Comparison of ENCODE assay signal across 8 cellular contexts in genomic region chr1:153991151-153991472, GRCh38. TPM values are rescaled to one million over a fixed set of nuclear protein-coding genes. Genes with fewer than 3 reads are reported as not detected.
A peak's percentile ranks its signal among the peaks of the same experiment; 100 is the strongest.
DNase-seq lines count a peak whose midpoint lies in the region; ATAC-seq, FAIRE-seq and TF ChIP-seq lines count a peak whose summit lies in the region.

No MANE protein-coding gene starts in this region.

- no peak for TF ChIP-seq POLR2A in erythroblast (IDR thresholded peaks at IDR 0.05; ENCODE audit: low read length)
- no peak for TF ChIP-seq POLR2A in GM12892 (IDR thresholded peaks at IDR 0.05; ENCODE audit: low read depth, low read length)

- POLR2A ChIA-PET in HEK293 (lab: Yijun Ruan, JAX) = interaction anchor here (0.6 to 6.3 kb wide), 29 partner anchors 8 to 485 kb away, joined by 3 to 114 read pairs (median 7); partner anchors contain the start of genes ATP8B2, CHTOP, CREB3L4 and CRTC2

- no peak for TF ChIP-seq CTCF in HEK293 (tag by site-specific recombination; IDR thresholded peaks at IDR 0.05)
- TF ChIP-seq CTCF in D721Med (IDR thresholded peaks at IDR 0.05; ENCODE audit: insufficient read depth, missing control alignments) = no peak

- H3K27me3 ChIP-seq in iPS DF 6.9 (ENCODE audit: control insufficient read depth, insufficient read depth, low read length) (no peaks in the 10 kb centered on the region), small intestine (ENCODE audit: control insufficient read depth in 2 of 2, insufficient read depth in 2 of 2, low read length in 2 of 2) (no peaks in the 10 kb centered on the region)

- no peaks in the 10 kb centered on the region for H3K9me3 Mint-ChIP-seq in activated T-helper 17 cell treated with anti-CD3 and anti-CD28 coated beads, Interleukin-2, amount 50 U/mL, for 72 hours

- H3K27ac Mint-ChIP-seq in activated T-helper 17 cell treated with anti-CD3 and anti-CD28 coated beads, Interleukin-2, amount 50 U/mL, for 72 hours = peak overlapping the region; percentile 94

- H3K36me3 ChIP-seq in HEK293 (ENCODE audit: control insufficient read depth in 2 of 2, insufficient read depth in 1 of 2, low read length in 2 of 2) (peaks cover 34 to 45% of the 10 kb centered on the region in 2 experiments), iPS DF 6.9 (ENCODE audit: control insufficient read depth, insufficient read depth, low read length) (peaks cover 17% of the 10 kb centered on the region; the same call in 1 of the 2 replicates), small intestine (ENCODE audit: control insufficient read depth in 2 of 2, insufficient read depth in 2 of 2, low read length in 2 of 2) (peaks cover 0 to 11% of the 10 kb centered on the region in 2 donors)

- H3K4me3 ChIP-seq in HEK293 (ENCODE audit: low read depth, low read length) (peak overlapping the region; percentile 93), iPS DF 6.9 (ENCODE audit: low read length) (peak overlapping the region; percentile 84), small intestine (ENCODE audit: low read depth in 1 of 2, low read length in 2 of 2) (peak overlapping the region; percentile 81 to 86)

- H3K27me3 Mint-ChIP-seq in activated T-helper 17 cell treated with anti-CD3 and anti-CD28 coated beads, Interleukin-2, amount 50 U/mL, for 72 hours = no peaks in the 10 kb centered on the region

- H3K4me1 ChIP-seq in HEK293 (ENCODE audit: control insufficient read depth, insufficient read depth, low read length) (peaks cover 2% of the 10 kb centered on the region; the same call in 1 of the 2 replicates), iPS DF 6.9 (ENCODE audit: control insufficient read depth, insufficient read depth, low read length) (no peaks in the 10 kb centered on the region), small intestine (ENCODE audit: control insufficient read depth in 2 of 2, insufficient read depth in 1 of 2, low read depth in 1 of 2, low read length in 1 of 2) (peaks cover 0 to 4% of the 10 kb centered on the region in 2 donors)

- CTCF ChIA-PET in HEK293 (lab: Yijun Ruan, JAX) = interaction anchor here (1.3 kb wide), 2 partner anchors 32 to 194 kb away, joined by 3 to 4 read pairs; no protein-coding TSS in a partner anchor

- peaks cover 19% of the 10 kb centered on the region for H3K4me1 Mint-ChIP-seq in activated T-helper 17 cell treated with anti-CD3 and anti-CD28 coated beads, Interleukin-2, amount 50 U/mL, for 72 hours

- H3K9me3 ChIP-seq in HEK293 (ENCODE audit: control insufficient read depth, insufficient read depth, low read depth, low read length) = no peaks in the 10 kb centered on the region
- no peaks in the 10 kb centered on the region for H3K9me3 ChIP-seq in iPS DF 6.9 (ENCODE audit: control insufficient read depth, insufficient read depth, low read length)
- H3K9me3 ChIP-seq in small intestine (ENCODE audit: control insufficient read depth, low read depth) = no peaks in the 10 kb centered on the region

- peak overlapping the region; percentile 88 for H3K4me3 Mint-ChIP-seq in activated T-helper 17 cell treated with anti-CD3 and anti-CD28 coated beads, Interleukin-2, amount 50 U/mL, for 72 hours

- no peak for ATAC-seq in activated T-helper 17 cell treated with anti-CD3 and anti-CD28 coated beads, Interleukin-2, amount 50 U/mL, for 72 hours (replicated peaks)
- ATAC-seq in activated CD4-positive, CD25-positive, alpha-beta regulatory T cell treated with anti-CD3 and anti-CD28 coated beads, Interleukin-2, amount 50 U/mL, for 24 hours = no peak

- H3K27ac ChIP-seq in HEK293 (ENCODE audit: extremely low read depth, low read depth, low read length) (peak overlapping the region; percentile 67), iPS DF 6.9 (ENCODE audit: low read length) (no peak overlapping the region), small intestine (ENCODE audit: low read depth in 1 of 2, low read length in 1 of 2) (peak overlapping the region; percentile 84 to 96)

- H3K36me3 Mint-ChIP-seq in activated T-helper 17 cell treated with anti-CD3 and anti-CD28 coated beads, Interleukin-2, amount 50 U/mL, for 72 hours (ENCODE audit: low read depth) = peaks cover 57% of the 10 kb centered on the region

- no peak for DNase-seq in iPS DF 6.9 (ENCODE audit: low read depth, low spot score)
- DNase-seq in small intestine = no peak
- DNase-seq in erythroblast (lab: John Stamatoyannopoulos, UW) = no peak
- DNase-seq in GM12892 (ENCODE audit: insufficient read length) = no peak
- DNase-seq in D721Med (ENCODE audit: insufficient read length, low spot score) = no peak

- no CpG with 5 or more reads among the region's 6 CpGs for WGBS in iPS DF 6.9 (ENCODE audit: insufficient coverage, insufficient read length)
- WGBS in small intestine, 3 donors = 0 to 3% (median 1%) methylated on average over 6 of the region's 6 CpGs

- FAIRE-seq in small intestine (lab: Jason Lieb, UNC) (no peak), GM12892 (lab: Jason Lieb, UNC) (no peak), D721Med (lab: Jason Lieb, UNC) (no peak)

TF ChIP-seq in HEK293, 187 proteins besides CTCF, POLR2A, EP300 and RAD21:
- TF ChIP-seq ZNF248 (tag by site-specific recombination; IDR thresholded peaks at IDR 0.05) (no peak), ZNF362 (tag by site-specific recombination; IDR thresholded peaks at IDR 0.05) (no peak), ZNF391 (tag by site-specific recombination; IDR thresholded peaks at IDR 0.05; ENCODE audit: borderline replicate concordance, low read depth) (no peak), ZNF596 (tag by site-specific recombination; IDR thresholded peaks at IDR 0.05) (no peak), ZNF140 (tag by site-specific recombination; IDR thresholded peaks at IDR 0.05) (no peak), ZBTB1 (tag by site-specific recombination; IDR thresholded peaks at IDR 0.05) (no peak), ZNF174 (tag by site-specific recombination; IDR thresholded peaks at IDR 0.05) (no peak), ZXDB (tag by site-specific recombination; IDR thresholded peaks at IDR 0.05) (no peak), ZNF184 (tag by site-specific recombination; IDR thresholded peaks at IDR 0.05) (no peak), KLF16 (tag by site-specific recombination; IDR thresholded peaks at IDR 0.05) (no peak)
TF ChIP-seq in HEK293: peak in this region for 0.

RNA-seq across cellular contexts. Expression of gene RPS27, which starts 0.6 kb away (rescaled TPM):
- 1,000 to 10,000 TPM; 1,111 to 1,746 TPM for total RNA-seq in activated T-helper 17 cell treated with anti-CD3 and anti-CD28 coated beads, Interleukin-2, amount 50 U/mL, for 72 hours
- polyA plus RNA-seq in small intestine = over 10,000 TPM in 2 of 3 donors, 1,000 to 10,000 TPM in 1; 7,600 to 13,657 (median 11,449) TPM
- 15,267 TPM for polyA plus RNA-seq in GM12892 (2012; ENCODE audit: missing spikeins)

RNA-seq across cellular contexts. Expression of gene RAB13, which starts 5.0 kb away (rescaled TPM):
- total RNA-seq in activated T-helper 17 cell treated with anti-CD3 and anti-CD28 coated beads, Interleukin-2, amount 50 U/mL, for 72 hours = under 1 TPM; 0.66 to 0.91 TPM
- 100 to 1,000 TPM; 125 to 179 (median 147) TPM for polyA plus RNA-seq in small intestine
- 32.4 TPM for polyA plus RNA-seq in GM12892 (2012; ENCODE audit: missing spikeins)

RNA-seq across cellular contexts. Expression of gene JTB, which starts 13.6 kb away (rescaled TPM):
- total RNA-seq in activated T-helper 17 cell treated with anti-CD3 and anti-CD28 coated beads, Interleukin-2, amount 50 U/mL, for 72 hours = 100 to 1,000 TPM in 1 of 2 donors, 10 to 100 TPM in 1; 89.7 to 167 TPM
- 100 to 1,000 TPM; 230 to 307 (median 244) TPM for polyA plus RNA-seq in small intestine
- 114 TPM for polyA plus RNA-seq in GM12892 (2012; ENCODE audit: missing spikeins)

RNA-seq across cellular contexts. Expression of gene CREB3L4, which starts 23.4 kb away (rescaled TPM):
- total RNA-seq in activated T-helper 17 cell treated with anti-CD3 and anti-CD28 coated beads, Interleukin-2, amount 50 U/mL, for 72 hours = 1 to 10 TPM; 7.4 to 9.3 TPM
- 10 to 100 TPM in 1 of 3 donors, 1 to 10 TPM in 2; 5.8 to 16.9 (median 6.5) TPM for polyA plus RNA-seq in small intestine
- 15.3 TPM for polyA plus RNA-seq in GM12892 (2012; ENCODE audit: missing spikeins)

RNA-seq across cellular contexts. Expression of gene SLC39A1, which starts 27.8 kb away (rescaled TPM):
- 100 to 1,000 TPM; 109 to 117 TPM for total RNA-seq in activated T-helper 17 cell treated with anti-CD3 and anti-CD28 coated beads, Interleukin-2, amount 50 U/mL, for 72 hours
- polyA plus RNA-seq in small intestine = 10 to 100 TPM; 23.7 to 89.9 (median 40.8) TPM
- polyA plus RNA-seq in GM12892 (2012; ENCODE audit: missing spikeins) = 53.2 TPM
